In genomic region chr7:30595461-30596042, GRCh38 we compare ENCODE assay signal across 8 cellular contexts. TPM values are rescaled to one million over a fixed set of nuclear protein-coding genes. Genes with fewer than 3 reads are reported as not detected.
DNase-seq lines count a peak whose midpoint lies in the region; ATAC-seq and TF ChIP-seq lines count a peak whose summit lies in the region.

No MANE protein-coding gene starts in this region.

- H4K5ac ChIP-seq in IMR-90 (ENCODE audit: low read depth, low read length): peak overlapping the region; percentile 48

- H3K14ac ChIP-seq in IMR-90 (replicated peaks; ENCODE audit: low read depth, low read length): peak overlapping the region; percentile 80

- BruUV-seq in IMR-90 (replicated peaks; lab: Mats Ljungman, UMichigan): TSS peak; percentile 61

- no peak for TF ChIP-seq RAD21 in IMR-90 (IDR thresholded peaks at IDR 0.05; ENCODE audit: low read length)

- H4K91ac ChIP-seq in IMR-90 (ENCODE audit: insufficient read depth, low read depth, low read length): peak overlapping the region; percentile 92

- CTCF ChIA-PET in IMR-90 (lab: Yijun Ruan, JAX): interaction anchor here (0.8 kb wide), 1 partner anchor 124 kb away, joined by 3 read pairs; no protein-coding TSS in a partner anchor

- H4K20me1 ChIP-seq in IMR-90 (ENCODE audit: insufficient read depth, low read length): peaks cover 27% of the 10 kb centered on the region; the same call in 1 of the 2 replicates

- H3K4me1 ChIP-seq in IMR-90 (ENCODE audit: control insufficient read depth, insufficient read depth, low read length) (peaks cover 5% of the 10 kb centered on the region), left lung (peaks cover 16 to 49% of the 10 kb centered on the region in 2 donors), thymus (ENCODE audit: control insufficient read depth, insufficient read depth, low read length) (peaks cover 14% of the 10 kb centered on the region)

- peak overlapping the region; percentile 98 for H2AK9ac ChIP-seq in IMR-90 (replicated peaks; ENCODE audit: low read depth, low read length, poor library complexity)

- peaks cover 8% of the 10 kb centered on the region for H3K36me3 ChIP-seq in IMR-90 (ENCODE audit: control insufficient read depth, insufficient read depth, low read length)
- H3K36me3 ChIP-seq in left lung: peaks cover 0 to 22% of the 10 kb centered on the region in 2 donors
- H3K36me3 ChIP-seq in thymus (ENCODE audit: control insufficient read depth, insufficient read depth): no peaks in the 10 kb centered on the region

- no peak overlapping the region for H2BK20ac ChIP-seq in IMR-90 (ENCODE audit: low read depth, low read length)

- peak overlapping the region; percentile 98 for H3K4me2 ChIP-seq in IMR-90 (ENCODE audit: low read depth, low read length)

- H3K4ac ChIP-seq in IMR-90 (ENCODE audit: low read depth, low read length): peak overlapping the region; percentile 89

- H3K23ac ChIP-seq in IMR-90 (ENCODE audit: low read depth, low read length): peak overlapping the region; percentile 89

- dilution Hi-C loops in IMR-90 (cut with HindIII; ENCODE audit: low sequenced_read_pairs, unreplicated experiment): no loop called here

- in situ Hi-C loops in IMR-90 (cut with MboI; ENCODE audit: low sequenced_read_pairs) (no loop called here), astrocyte of the cerebellum (cut with HindIII; ENCODE audit: low sequenced_read_pairs) (no loop called here)

- H4K8ac ChIP-seq in IMR-90 (ENCODE audit: low read depth in 2 of 2, low read length in 2 of 2): peak overlapping the region; percentile 53 to 80

- POLR2A ChIA-PET in IMR-90 (lab: Charles Lee; ENCODE audit: unreplicated experiment): no interaction called here

- H3K27me3 ChIP-seq in IMR-90 (ENCODE audit: control insufficient read depth, insufficient read depth, low read length) (no peaks in the 10 kb centered on the region), left lung (no peaks in the 10 kb centered on the region), thymus (ENCODE audit: control insufficient read depth, insufficient read depth) (no peaks in the 10 kb centered on the region)

- H2BK5ac ChIP-seq in IMR-90 (ENCODE audit: low read depth, low read length, poor library complexity, severe bottlenecking): peak overlapping the region; percentile 83

- H3K56ac ChIP-seq in IMR-90 (ENCODE audit: extremely low read depth, insufficient read depth, low read length): peak overlapping the region; percentile 97

- H2BK120ac ChIP-seq in IMR-90 (ENCODE audit: low read depth, low read length): peak overlapping the region; percentile 53

- H3K9me3 ChIP-seq in IMR-90 (ENCODE audit: control insufficient read depth, insufficient read depth, low read length) (no peaks in the 10 kb centered on the region), left lung (no peaks in the 10 kb centered on the region), thymus (ENCODE audit: control insufficient read depth) (no peaks in the 10 kb centered on the region)

- peak; percentile 77 for DNase-seq in DMS 273 (lab: John Stamatoyannopoulos, UW; ENCODE audit: unreplicated experiment)
- no peak for DNase-seq in IMR-90
- no peak for DNase-seq in astrocyte of the cerebellum (ENCODE audit: low read depth)
- DNase-seq in left lung: no peak
- no peak for DNase-seq in head of caudate nucleus

- H3K9ac ChIP-seq in IMR-90 (ENCODE audit: low read depth, low read length): peak overlapping the region; percentile 100

- peaks cover 15 to 31% of the 10 kb centered on the region in 2 experiments for H3K79me1 ChIP-seq in IMR-90 (ENCODE audit: low read depth in 1 of 2, low read length in 2 of 2)

- H3K4me3 ChIP-seq in IMR-90 (ENCODE audit: insufficient read depth, low read depth, low read length) (peak overlapping the region; percentile 72), astrocyte of the cerebellum (ENCODE audit: low read depth, low read length) (peak overlapping the region; percentile 71), left lung (peak overlapping the region; percentile 63 to 96), thymus (ENCODE audit: low read length) (peak overlapping the region; percentile 74)

- H3K9me1 ChIP-seq in IMR-90 (ENCODE audit: insufficient read depth, low read length): no peaks in the 10 kb centered on the region; the same call in 1 of the 2 replicates

- peak overlapping the region; percentile 4; the same call in 1 of the 3 replicates for H2BK15ac ChIP-seq in IMR-90 (ENCODE audit: low read depth, low read length)

- intact Hi-C loops in IMR-90 (cut with micrococcal nuclease) (loop anchor here (5.0 kb wide), 1 partner anchor 37 kb away; no protein-coding TSS in a partner anchor), left lung (cut with DNase I) (no loop called here), head of caudate nucleus (cut with DNase I) (no loop called here)

- peak overlapping the region; percentile 88 for H2AK5ac ChIP-seq in IMR-90 (ENCODE audit: low read depth, low read length)

- peak overlapping the region; percentile 90 for H3K27ac ChIP-seq in IMR-90 (ENCODE audit: insufficient read depth, low read length)
- H3K27ac ChIP-seq in left lung: peak overlapping the region; percentile 97 to 98
- H3K27ac ChIP-seq in thymus (ENCODE audit: low read depth): peak overlapping the region; percentile 52

- TF ChIP-seq CTCF in IMR-90 (conservative IDR thresholded peaks at IDR 0.05; ENCODE audit: low read depth, low read length) (no peak), astrocyte of the cerebellum (IDR thresholded peaks at IDR 0.05; ENCODE audit: low read depth, low read length, missing control alignments) (no peak), left lung (IDR thresholded peaks at IDR 0.05) (no peak)

- ATAC-seq in IMR-90 (ENCODE audit: low read depth) (no peak), left lung (no peak), HG02571 (IDR thresholded peaks at IDR 0.05; ENCODE audit: unreplicated experiment) (no peak), GM18517 (IDR thresholded peaks at IDR 0.05; ENCODE audit: unreplicated experiment) (no peak)

- H3K18ac ChIP-seq in IMR-90 (ENCODE audit: low read depth, low read length): peak overlapping the region; percentile 16

- WGBS in IMR-90 (ENCODE audit: extremely low coverage in 2 of 2, insufficient read length in 1 of 2), 2 experiments: no CpG with 5 or more reads among the region's 11 CpGs
- 6% methylated on average over 11 of the region's 11 CpGs for WGBS in thymus

- H2AFZ ChIP-seq in IMR-90 (replicated peaks; ENCODE audit: low read length, poor library complexity): peak overlapping the region; percentile 91

- TF ChIP-seq POLR2A in IMR-90 (IDR thresholded peaks at IDR 0.05; ENCODE audit: low read depth, low read length): no peak

TF ChIP-seq in IMR-90, 13 proteins besides CTCF, POLR2A, EP300 and RAD21:
- TF ChIP-seq USF2 (IDR thresholded peaks at IDR 0.05; ENCODE audit: low read depth, low read length) (no peak), MAFK (IDR thresholded peaks at IDR 0.05; ENCODE audit: low read depth, low read length) (no peak), BHLHE40 (IDR thresholded peaks at IDR 0.05; ENCODE audit: low read depth, low read length) (no peak), FOS (IDR thresholded peaks at IDR 0.05; ENCODE audit: low read depth, low read length) (no peak), NFE2L2 (IDR thresholded peaks at IDR 0.05; ENCODE audit: low read depth, low read length) (no peak), SMC3 (IDR thresholded peaks at IDR 0.05; ENCODE audit: low read depth, low read length) (no peak), RFX5 (IDR thresholded peaks at IDR 0.05; ENCODE audit: low read depth, low read length) (no peak), CEBPB (IDR thresholded peaks at IDR 0.05; ENCODE audit: low read depth, low read length) (no peak), MXI1 (IDR thresholded peaks at IDR 0.05; ENCODE audit: borderline replicate concordance, low read depth, low read length) (no peak), MAZ (IDR thresholded peaks at IDR 0.05; ENCODE audit: borderline replicate concordance, low read depth, low read length) (no peak), RCOR1 (IDR thresholded peaks at IDR 0.05; ENCODE audit: insufficient replicate concordance, low read length) (no peak), ELK1 (IDR thresholded peaks at IDR 0.05; ENCODE audit: borderline replicate concordance, low read depth, low read length) (no peak), CHD1 (IDR thresholded peaks at IDR 0.05; ENCODE audit: low read depth, low read length) (no peak; the same call in 1 of the 2 replicates)
TF ChIP-seq in IMR-90: peak in this region for 0.

RNA-seq across cellular contexts. Expression of gene GARS1, which starts 0.9 kb away (rescaled TPM):
- total RNA-seq in IMR-90 (2012; rRNA removed) (105 and 209 TPM in 2 replicates), left lung (100 to 1,000 TPM; 102 to 131 TPM)
- polyA plus RNA-seq in IMR-90 (2012; rRNA removed) (494 and 551 TPM in 2 replicates), thymus (56.9 TPM)
- 298 and 1,288 TPM in 2 replicates for polyA plus RNA-seq in IMR-90 (2012; cell fraction: cytosol; rRNA removed)
- polyA plus RNA-seq in IMR-90 (2012; cell fraction: nucleus; rRNA removed; ENCODE audit: low replicate concordance): 125 and 513 TPM in 2 replicates
